20 cellular contexts compared by ENCODE assay signal in the genomic region with DNA sequence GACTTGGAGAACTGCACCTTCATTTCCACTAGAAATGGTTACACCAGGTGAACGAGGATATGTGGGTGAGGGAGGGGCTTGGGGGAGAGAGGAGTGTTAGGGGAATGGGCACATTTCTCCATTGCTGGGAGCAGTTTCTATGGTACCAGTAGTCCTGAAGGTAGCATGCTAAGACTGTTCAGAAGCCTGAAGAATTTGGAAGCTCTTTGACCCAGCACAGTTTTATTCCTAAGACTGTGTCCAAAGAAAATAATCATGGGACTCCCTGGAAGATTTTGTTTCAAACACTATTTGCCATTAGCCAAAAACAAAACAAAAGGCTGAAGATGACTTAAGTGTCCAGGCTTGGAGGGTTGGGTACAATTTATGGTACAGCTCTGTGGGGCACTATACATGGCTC. TPM values are rescaled to one million over a fixed set of nuclear protein-coding genes. Genes with fewer than 3 reads are reported as not detected.
A peak's percentile ranks its signal among the peaks of the same experiment; 100 is the strongest.
DNase-seq lines count a peak whose midpoint lies in the region; ATAC-seq and TF ChIP-seq lines count a peak whose summit lies in the region.
"Had no signal": no experiment of that assay in that cellular context is flagged by ENCODE, and none has a peak within 500 bp of the region (broad histone marks: within the 10 kb centered on the region; RNA-seq: fewer than 3 reads in every experiment).

No MANE protein-coding gene starts in this region.

- no peak overlapping the region for H3K4me2 ChIP-seq in OCI-LY1 (ENCODE audit: low read length)
- H3K4me2 ChIP-seq: hepatocyte had no signal

- no peak overlapping the region; the same call in 1 of the 2 replicates for H3K9ac ChIP-seq in OCI-LY1 (ENCODE audit: low read length)
- no peak overlapping the region for H3K9ac ChIP-seq in endodermal cell (ENCODE audit: extremely low read depth, low read length, poor library complexity, severe bottlenecking)

- no peak for TF ChIP-seq CTCF in left ventricle myocardium inferior (IDR thresholded peaks at IDR 0.05; ENCODE audit: borderline replicate concordance)
- TF ChIP-seq CTCF in OCI-LY1 (IDR thresholded peaks at IDR 0.05; ENCODE audit: low read length) = no peak
- no peak for TF ChIP-seq CTCF in endodermal cell (conservative IDR thresholded peaks at IDR 0.05)
- no peak for TF ChIP-seq CTCF in tibial artery (IDR thresholded peaks at IDR 0.05)

- no peaks in the 10 kb centered on the region for H3K27me3 Mint-ChIP-seq in endodermal cell (ENCODE audit: insufficient read depth)
- H3K27me3 Mint-ChIP-seq: brain had no signal

- ATAC-seq in GM21786 (IDR thresholded peaks at IDR 0.05; ENCODE audit: unreplicated experiment) = no peak
- ATAC-seq in HG03439 (IDR thresholded peaks at IDR 0.05; ENCODE audit: unreplicated experiment) = no peak
- ATAC-seq: activated T-cell treated with anti-CD3 and anti-CD28 coated beads, Interleukin-2, amount 50 U/mL, for 72 hours; pancreas; right lobe of liver; Right ventricle myocardium inferior had no signal

- no peak overlapping the region for H2AFZ ChIP-seq in OCI-LY1 (ENCODE audit: low read length)
- H2AFZ ChIP-seq: hepatocyte had no signal

- peaks cover 27% of the 10 kb centered on the region for H3K79me2 ChIP-seq in OCI-LY1 (ENCODE audit: insufficient read depth, low read length)

- H3K4me3 Mint-ChIP-seq in endodermal cell = no peak overlapping the region
- H3K4me3 Mint-ChIP-seq: activated T-cell treated with anti-CD3 and anti-CD28 coated beads, Interleukin-2, amount 50 U/mL, for 72 hours; brain had no signal

- H3K4me1 ChIP-seq in left ventricle myocardium inferior (peaks cover 97% of the 10 kb centered on the region), OCI-LY1 (ENCODE audit: insufficient read depth, low read length, severe bottlenecking) (peaks cover 50% of the 10 kb centered on the region), endodermal cell (ENCODE audit: control insufficient read depth, insufficient read depth, low read length) (peaks cover 19% of the 10 kb centered on the region), tibial artery (peaks cover 0 to 48% (median 15%) of the 10 kb centered on the region in 4 donors)
- H3K4me1 ChIP-seq: pancreas had no signal

- peaks cover 8% of the 10 kb centered on the region; the same call in 1 of the 2 replicates for H3F3A ChIP-seq in OCI-LY1 (ENCODE audit: insufficient read depth, low read length)

- peaks cover 5% of the 10 kb centered on the region for H3K36me3 ChIP-seq in left ventricle myocardium inferior
- H3K36me3 ChIP-seq in OCI-LY1 (ENCODE audit: insufficient read depth, low read length) = peaks cover 61% of the 10 kb centered on the region
- H3K36me3 ChIP-seq in endodermal cell (ENCODE audit: control insufficient read depth, insufficient read depth, low read length) = peaks cover 32% of the 10 kb centered on the region
- H3K36me3 ChIP-seq in tibial artery = peaks cover 0 to 30% (median 0%) of the 10 kb centered on the region in 3 donors
- H3K36me3 ChIP-seq: pancreas, thoracic aorta had no signal

- no peaks in the 10 kb centered on the region for H3K9me2 ChIP-seq in OCI-LY1 (ENCODE audit: low read depth, low read length)

- peak overlapping the region; percentile 13 for H3K27ac Mint-ChIP-seq in endodermal cell
- H3K27ac Mint-ChIP-seq: activated T-cell treated with anti-CD3 and anti-CD28 coated beads, Interleukin-2, amount 50 U/mL, for 72 hours; brain had no signal

- H3K27me3 ChIP-seq in left ventricle myocardium inferior (ENCODE audit: low read depth) (no peaks in the 10 kb centered on the region), OCI-LY1 (ENCODE audit: insufficient read depth, low read length) (no peaks in the 10 kb centered on the region), endodermal cell (ENCODE audit: control insufficient read depth, insufficient read depth, low read length, poor library complexity, severe bottlenecking) (no peaks in the 10 kb centered on the region), tibial artery (no peaks in the 10 kb centered on the region)
- H3K27me3 ChIP-seq: hepatocyte, pancreas, right lobe of liver had no signal

- 80% methylated on average over 1 of the region's 1 CpG; no CpG with 5 or more reads in 1 of the 2 experiments for WGBS in endodermal cell (ENCODE audit: insufficient coverage in 1 of 2, insufficient read length in 1 of 2), 2 experiments

- H3K9me3 ChIP-seq in left ventricle myocardium inferior (replicated peaks) (no peaks in the 10 kb centered on the region), OCI-LY1 (ENCODE audit: low read length) (no peaks in the 10 kb centered on the region), endodermal cell (ENCODE audit: control insufficient read depth, low read length) (no peaks in the 10 kb centered on the region), tibial artery (no peaks in the 10 kb centered on the region)
- H3K9me3 ChIP-seq: pancreas, right lobe of liver, thoracic aorta had no signal

- H3K4me1 Mint-ChIP-seq in endodermal cell = peaks cover 50% of the 10 kb centered on the region

- H3K27ac ChIP-seq in left ventricle myocardium inferior (replicated peaks) = peak overlapping the region; percentile 53
- peak overlapping the region; percentile 86 for H3K27ac ChIP-seq in OCI-LY1 (ENCODE audit: low read depth, low read length, poor library complexity, severe bottlenecking)
- H3K27ac ChIP-seq in endodermal cell (ENCODE audit: low read depth, low read length) = no peak overlapping the region
- peak overlapping the region; percentile 44 to 51 for H3K27ac ChIP-seq in tibial artery
- H3K27ac ChIP-seq: hepatocyte, pancreas, right lobe of liver had no signal

- H3K9me3 Mint-ChIP-seq in endodermal cell = no peaks in the 10 kb centered on the region
- H3K9me3 Mint-ChIP-seq: activated T-cell treated with anti-CD3 and anti-CD28 coated beads, Interleukin-2, amount 50 U/mL, for 72 hours; brain had no signal

- H3K36me3 Mint-ChIP-seq in endodermal cell (ENCODE audit: low read depth) = peaks cover 22% of the 10 kb centered on the region

- H3K4me3 ChIP-seq in left ventricle myocardium inferior = no peak overlapping the region
- H3K4me3 ChIP-seq in OCI-LY1 (ENCODE audit: low read depth, low read length, poor library complexity, severe bottlenecking) = no peak overlapping the region
- H3K4me3 ChIP-seq in endodermal cell (ENCODE audit: low read length) = no peak overlapping the region
- H3K4me3 ChIP-seq in tibial artery = no peak overlapping the region
- H3K4me3 ChIP-seq: hepatocyte, lung, pancreas, right lobe of liver, thoracic aorta had no signal

- intact Hi-C loops in left ventricle myocardium inferior (cut with micrococcal nuclease) = no loop called here
- intact Hi-C loops in cardiac septum (cut with DNase I) = no loop called here
- intact Hi-C loops in tibial artery (cut with DNase I; ENCODE audit: low total_unique reads) = no loop called here

- no peaks in the 10 kb centered on the region for H4K20me1 ChIP-seq in OCI-LY1 (ENCODE audit: insufficient read depth, low read length)

- DNase-seq in left ventricle myocardium inferior (no peak), cardiac septum (ENCODE audit: low spot score) (no peak), endodermal cell (no peak), tibial artery (peak in 1 of 2 donors; percentile 40)
- DNase-seq: activated CD4-positive, alpha-beta T cell treated with anti-CD3 and anti-CD28 coated beads, Interleukin-2, amount 50 U/mL, for 48 hours; activated T-cell treated with anti-CD3 and anti-CD28 coated beads, Interleukin-2, amount 50 U/mL, for 72 hours; DMS79; NCI-H146; NCI-H2171; NCI-H526 treated with DMSO at 0.1 percent for 48 hours; pancreas; right lobe of liver had no signal

RNA-seq across cellular contexts. Expression of gene ST6GAL1, which starts 32.1 kb away (rescaled TPM):
- total RNA-seq in left ventricle myocardium inferior = 84.3 TPM
- 61.8 TPM for total RNA-seq in cardiac septum
- total RNA-seq in endodermal cell = 10 to 100 TPM; 79.3 to 82.4 TPM
- 49.8 TPM for polyA plus RNA-seq in endodermal cell (2013, experiment 1 of 2)
- polyA plus RNA-seq in endodermal cell (2013, experiment 2 of 2) = 50.2 TPM
